8 cellular contexts compared by ENCODE assay signal in the genomic region with DNA sequence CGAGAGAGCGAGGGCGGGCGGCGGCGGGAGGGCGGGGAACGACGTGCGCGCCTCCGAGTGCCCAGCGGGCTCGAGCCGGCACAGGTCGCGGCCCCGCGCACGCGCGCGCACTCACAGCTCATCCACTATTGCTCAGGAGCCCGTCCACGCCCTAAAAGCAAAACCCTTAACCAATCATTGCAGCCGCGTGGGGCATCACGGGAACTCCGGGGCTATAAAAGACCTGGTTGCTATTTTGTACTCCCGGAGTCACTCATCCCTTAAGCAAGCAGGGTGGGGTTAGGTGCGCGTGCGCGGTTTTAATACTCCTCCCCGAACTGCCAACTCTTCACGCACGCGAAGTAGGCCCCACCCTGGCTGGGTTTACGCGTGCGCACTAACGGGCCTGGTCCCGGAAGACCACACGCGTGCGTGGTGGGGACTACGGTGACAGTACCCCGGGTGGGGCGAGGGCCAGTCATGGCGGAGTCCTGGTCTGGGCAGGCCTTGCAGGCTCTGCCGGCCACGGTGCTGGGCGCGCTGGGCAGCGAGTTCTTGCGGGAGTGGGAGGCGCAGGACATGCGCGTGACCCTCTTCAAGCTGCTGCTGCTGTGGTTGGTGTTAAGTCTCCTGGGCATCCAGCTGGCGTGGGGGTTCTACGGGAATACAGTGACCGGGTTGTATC. TPM values are rescaled to one million over a fixed set of nuclear protein-coding genes. Genes with fewer than 3 reads are reported as not detected.
DNase-seq lines count a peak whose midpoint lies in the region; ATAC-seq and TF ChIP-seq lines count a peak whose summit lies in the region.

A gene (minus strand): TSS at position 9 of the 664 bp plus-strand sequence. CDS start 36,387 bp downstream, outside the sequence.
A gene with protein sequence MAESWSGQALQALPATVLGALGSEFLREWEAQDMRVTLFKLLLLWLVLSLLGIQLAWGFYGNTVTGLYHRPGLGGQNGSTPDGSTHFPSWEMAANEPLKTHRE (plus strand): TSS at position 456 of the 664 bp plus-strand sequence. CDS start 4 bp downstream, at position 460.

- H3K79me2 ChIP-seq in SU-DHL-6 (ENCODE audit: insufficient read depth, low read length) = peaks cover 62% of the 10 kb centered on the region

- peak within 1 kb of the TSS; percentile 82 for H3K4me3 ChIP-seq in SU-DHL-6 (ENCODE audit: insufficient read depth, low read length, poor library complexity, severe bottlenecking)
- peak within 1 kb of the TSS; percentile 98 for H3K4me3 ChIP-seq in thymus (ENCODE audit: low read length)

- peak within 1 kb of the TSS; percentile 85 for H3K4me2 ChIP-seq in SU-DHL-6 (ENCODE audit: low read depth, low read length, poor library complexity, severe bottlenecking)

- peak within 1 kb of the TSS; percentile 94 for H3K4me3 Mint-ChIP-seq in activated naive CD8-positive, alpha-beta T cell treated with anti-CD3 and anti-CD28 coated beads, Interleukin-2, amount 10 ng/mL, durations not matched to agents 7 days and 5 days
- peak within 1 kb of the TSS; percentile 90 for H3K4me3 Mint-ChIP-seq in osteocyte (ENCODE audit: unreplicated experiment)

- H3K9me2 ChIP-seq in SU-DHL-6 (replicated peaks; ENCODE audit: insufficient read depth, low read length) = no peaks in the 10 kb centered on the region

- peaks cover 53% of the 10 kb centered on the region for H3K4me1 Mint-ChIP-seq in activated naive CD8-positive, alpha-beta T cell treated with anti-CD3 and anti-CD28 coated beads, Interleukin-2, amount 10 ng/mL, durations not matched to agents 7 days and 5 days
- peaks cover 49% of the 10 kb centered on the region for H3K4me1 Mint-ChIP-seq in osteocyte (ENCODE audit: unreplicated experiment)

- H3K36me3 Mint-ChIP-seq in activated naive CD8-positive, alpha-beta T cell treated with anti-CD3 and anti-CD28 coated beads, Interleukin-2, amount 10 ng/mL, durations not matched to agents 7 days and 5 days = peaks cover 22% of the 10 kb centered on the region
- peaks cover 7% of the 10 kb centered on the region for H3K36me3 Mint-ChIP-seq in osteocyte (ENCODE audit: unreplicated experiment)

- H3K9me3 Mint-ChIP-seq in activated naive CD8-positive, alpha-beta T cell treated with anti-CD3 and anti-CD28 coated beads, Interleukin-2, amount 10 ng/mL, durations not matched to agents 7 days and 5 days = no peaks in the 10 kb centered on the region
- no peaks in the 10 kb centered on the region for H3K9me3 Mint-ChIP-seq in osteocyte (ENCODE audit: unreplicated experiment)

- H3K36me3 ChIP-seq in SU-DHL-6 (ENCODE audit: low read length) = no peaks in the 10 kb centered on the region
- peaks cover 5% of the 10 kb centered on the region for H3K36me3 ChIP-seq in thymus (ENCODE audit: control insufficient read depth, insufficient read depth)

- POLR2A ChIA-PET in activated naive CD8-positive, alpha-beta T cell treated with anti-CD3 and anti-CD28 coated beads, Interleukin-2, amount 10 ng/mL, durations not matched to agents 7 days and 5 days (lab: Charles Lee) = interaction anchor here (0.6 to 5.7 kb wide), 33 partner anchors 8 to 849 kb away, joined by 3 to 45 read pairs (median 4); a partner anchor contains a TSS

- H3K27me3 Mint-ChIP-seq in activated naive CD8-positive, alpha-beta T cell treated with anti-CD3 and anti-CD28 coated beads, Interleukin-2, amount 10 ng/mL, durations not matched to agents 7 days and 5 days = no peaks in the 10 kb centered on the region
- no peaks in the 10 kb centered on the region for H3K27me3 Mint-ChIP-seq in osteocyte (ENCODE audit: unreplicated experiment)

- H2AFZ ChIP-seq in SU-DHL-6 (ENCODE audit: low read depth, low read length, severe bottlenecking) = peak within 1 kb of the TSS; percentile 52

- H3K27me3 ChIP-seq in SU-DHL-6 (ENCODE audit: low read length) (no peaks in the 10 kb centered on the region), thymus (ENCODE audit: control insufficient read depth, insufficient read depth) (no peaks in the 10 kb centered on the region)

- peak within 1 kb of the TSS; percentile 85 for H3K9ac ChIP-seq in SU-DHL-6 (ENCODE audit: low read length)

- peak within 1 kb of the TSS; percentile 92 for H3K27ac Mint-ChIP-seq in activated naive CD8-positive, alpha-beta T cell treated with anti-CD3 and anti-CD28 coated beads, Interleukin-2, amount 10 ng/mL, durations not matched to agents 7 days and 5 days
- H3K27ac Mint-ChIP-seq in osteocyte (ENCODE audit: unreplicated experiment) = peak within 1 kb of the TSS; percentile 94

- peak; percentile 94 for DNase-seq in NCI-H128 (lab: John Stamatoyannopoulos, UW; ENCODE audit: unreplicated experiment)
- peak; percentile 97 for DNase-seq in activated naive CD8-positive, alpha-beta T cell treated with anti-CD3 and anti-CD28 coated beads, Interleukin-2, amount 10 ng/mL, durations not matched to agents 7 days and 5 days
- peak; percentile 95 to 100 (median 99) for DNase-seq in head of caudate nucleus
- peak; percentile 100 for DNase-seq in osteocyte (ENCODE audit: extremely low spot score, unreplicated experiment)

- H3F3A ChIP-seq in SU-DHL-6 (ENCODE audit: insufficient read depth) = peaks cover 11% of the 10 kb centered on the region

- TF ChIP-seq POLR2A in GM10847 (IDR thresholded peaks at IDR 0.05; ENCODE audit: extremely low read depth, insufficient read length) = peak; percentile 95

- H3K27ac ChIP-seq in SU-DHL-6 (ENCODE audit: low read depth, low read length) = peak within 1 kb of the TSS; percentile 82
- H3K27ac ChIP-seq in thymus (ENCODE audit: low read depth) = peak within 1 kb of the TSS; percentile 99

- H3K9me3 ChIP-seq in SU-DHL-6 (ENCODE audit: insufficient read depth, low read length) = no peaks in the 10 kb centered on the region
- no peaks in the 10 kb centered on the region for H3K9me3 ChIP-seq in thymus (ENCODE audit: control insufficient read depth)

- peaks cover 24% of the 10 kb centered on the region for H4K20me1 ChIP-seq in SU-DHL-6 (ENCODE audit: low read depth, low read length)

- ATAC-seq in HG02678 (IDR thresholded peaks at IDR 0.05; ENCODE audit: unreplicated experiment) = peak; percentile 76
- peak; percentile 82 for ATAC-seq in activated naive CD8-positive, alpha-beta T cell treated with anti-CD3 and anti-CD28 coated beads, Interleukin-2, amount 10 ng/mL, durations not matched to agents 7 days and 5 days (ENCODE audit: low read depth)

- peaks cover 39% of the 10 kb centered on the region for H3K4me1 ChIP-seq in thymus (ENCODE audit: control insufficient read depth, insufficient read depth, low read length)

- intact Hi-C loops in head of caudate nucleus (cut with DNase I) = loop anchor here (10.0 kb wide), 2 partner anchors 67 to 387 kb away; a partner anchor contains a TSS

- no peak for TF ChIP-seq CTCF in SU-DHL-6 (IDR thresholded peaks at IDR 0.05; ENCODE audit: insufficient read depth, low read length, poor library complexity, severe bottlenecking)
- TF ChIP-seq CTCF in osteocyte (IDR thresholded peaks at IDR 0.05) = no peak

- WGBS in thymus = under 1% methylated on average over 62 of the region's 62 CpGs

RNA-seq across cellular contexts. Expression of the first gene that starts in this region (rescaled TPM):
- 100 to 1,000 TPM; 428 to 441 TPM for total RNA-seq in activated naive CD8-positive, alpha-beta T cell treated with anti-CD3 and anti-CD28 coated beads, Interleukin-2, amount 10 ng/mL, durations not matched to agents 7 days and 5 days
- 574 and 607 TPM in 2 replicates for total RNA-seq in osteocyte
- 368 TPM for polyA plus RNA-seq in thymus

RNA-seq across cellular contexts. Expression of the second gene that starts in this region (rescaled TPM):
- 10 to 100 TPM; 30.3 TPM for total RNA-seq in activated naive CD8-positive, alpha-beta T cell treated with anti-CD3 and anti-CD28 coated beads, Interleukin-2, amount 10 ng/mL, durations not matched to agents 7 days and 5 days
- total RNA-seq in osteocyte = 34.7 and 36.4 TPM in 2 replicates
- 24.5 TPM for polyA plus RNA-seq in thymus

Comparison
In these comparisons a context has a peak if more than half of its experiments do, and no peak if none do; other contexts are left out.
1. Peak in every context shown above with its lines: DNase-seq, ATAC-seq, H3K4me3 ChIP-seq and H3K27ac ChIP-seq.